In the genomic region with DNA sequence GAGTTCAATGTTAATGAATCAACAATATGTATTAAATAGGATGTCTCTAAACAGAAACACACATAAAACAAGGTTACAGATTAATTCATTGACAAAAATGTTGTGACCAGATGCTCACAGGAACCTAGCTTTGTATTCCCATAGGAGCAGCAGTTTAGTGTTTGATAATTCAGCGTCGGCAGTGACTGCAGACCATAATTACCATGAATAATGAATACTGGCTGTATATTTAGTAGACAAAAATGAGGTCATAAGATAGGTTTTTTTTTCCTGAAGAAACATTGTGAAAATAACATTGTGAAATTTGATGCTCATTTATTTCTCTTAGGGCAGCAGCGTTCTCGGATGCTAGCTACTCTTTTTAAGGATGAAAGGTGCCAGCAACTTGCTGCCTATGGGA, we compare ENCODE assay signal across 1 cellular context.
A peak's percentile ranks its signal among the peaks of the same experiment; 100 is the strongest.
TF ChIP-seq lines count a peak whose summit lies in the region.

No MANE protein-coding gene starts in this region.

TF ChIP-seq in HEK293, 187 proteins besides CTCF, POLR2A, EP300 and RAD21 (continued from another document):
- TF ChIP-seq, protein P1, sequence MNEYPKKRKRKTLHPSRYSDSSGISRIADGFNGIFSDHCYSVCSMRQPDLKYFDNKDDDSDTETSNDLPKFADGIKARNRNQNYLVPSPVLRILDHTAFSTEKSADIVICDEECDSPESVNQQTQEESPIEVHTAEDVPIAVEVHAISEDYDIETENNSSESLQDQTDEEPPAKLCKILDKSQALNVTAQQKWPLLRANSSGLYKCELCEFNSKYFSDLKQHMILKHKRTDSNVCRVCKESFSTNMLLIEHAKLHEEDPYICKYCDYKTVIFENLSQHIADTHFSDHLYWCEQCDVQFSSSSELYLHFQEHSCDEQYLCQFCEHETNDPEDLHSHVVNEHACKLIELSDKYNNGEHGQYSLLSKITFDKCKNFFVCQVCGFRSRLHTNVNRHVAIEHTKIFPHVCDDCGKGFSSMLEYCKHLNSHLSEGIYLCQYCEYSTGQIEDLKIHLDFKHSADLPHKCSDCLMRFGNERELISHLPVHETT (tag by site-specific recombination; IDR thresholded peaks at IDR 0.05) = no peak
- TF ChIP-seq, protein P2, sequence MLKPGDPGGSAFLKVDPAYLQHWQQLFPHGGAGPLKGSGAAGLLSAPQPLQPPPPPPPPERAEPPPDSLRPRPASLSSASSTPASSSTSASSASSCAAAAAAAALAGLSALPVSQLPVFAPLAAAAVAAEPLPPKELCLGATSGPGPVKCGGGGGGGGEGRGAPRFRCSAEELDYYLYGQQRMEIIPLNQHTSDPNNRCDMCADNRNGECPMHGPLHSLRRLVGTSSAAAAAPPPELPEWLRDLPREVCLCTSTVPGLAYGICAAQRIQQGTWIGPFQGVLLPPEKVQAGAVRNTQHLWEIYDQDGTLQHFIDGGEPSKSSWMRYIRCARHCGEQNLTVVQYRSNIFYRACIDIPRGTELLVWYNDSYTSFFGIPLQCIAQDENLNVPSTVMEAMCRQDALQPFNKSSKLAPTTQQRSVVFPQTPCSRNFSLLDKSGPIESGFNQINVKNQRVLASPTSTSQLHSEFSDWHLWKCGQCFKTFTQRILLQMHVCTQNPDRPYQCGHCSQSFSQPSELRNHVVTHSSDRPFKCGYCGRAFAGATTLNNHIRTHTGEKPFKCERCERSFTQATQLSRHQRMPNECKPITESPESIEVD (tag by site-specific recombination; IDR thresholded peaks at IDR 0.05) = peak; percentile 61; the same call in 1 of the 2 replicates
- TF ChIP-seq ZNF670 (tag by site-specific recombination; IDR thresholded peaks at IDR 0.05; ENCODE audit: low read depth) = no peak
- TF ChIP-seq ZNF600 (tag by site-specific recombination; IDR thresholded peaks at IDR 0.05) = no peak
- TF ChIP-seq KLF8 (tag by site-specific recombination; IDR thresholded peaks at IDR 0.05) = no peak
- TF ChIP-seq ZNF654 (tag by site-specific recombination; IDR thresholded peaks at IDR 0.05; ENCODE audit: low read depth) = no peak
- no peak for TF ChIP-seq ZNF2 (tag by site-specific recombination; IDR thresholded peaks at IDR 0.05)
- no peak for TF ChIP-seq ZIC2 (tag by site-specific recombination; IDR thresholded peaks at IDR 0.05)
- TF ChIP-seq, protein P3, sequence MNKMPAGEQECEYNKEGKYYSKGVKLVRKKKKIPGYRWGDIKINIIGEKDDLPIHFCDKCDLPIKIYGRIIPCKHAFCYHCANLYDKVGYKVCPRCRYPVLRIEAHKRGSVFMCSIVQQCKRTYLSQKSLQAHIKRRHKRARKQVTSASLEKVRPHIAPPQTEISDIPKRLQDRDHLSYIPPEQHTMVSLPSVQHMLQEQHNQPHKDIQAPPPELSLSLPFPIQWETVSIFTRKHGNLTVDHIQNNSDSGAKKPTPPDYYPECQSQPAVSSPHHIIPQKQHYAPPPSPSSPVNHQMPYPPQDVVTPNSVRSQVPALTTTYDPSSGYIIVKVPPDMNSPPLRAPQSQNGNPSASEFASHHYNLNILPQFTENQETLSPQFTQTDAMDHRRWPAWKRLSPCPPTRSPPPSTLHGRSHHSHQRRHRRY (tag by site-specific recombination; IDR thresholded peaks at IDR 0.05) = no peak
- TF ChIP-seq, protein P4, sequence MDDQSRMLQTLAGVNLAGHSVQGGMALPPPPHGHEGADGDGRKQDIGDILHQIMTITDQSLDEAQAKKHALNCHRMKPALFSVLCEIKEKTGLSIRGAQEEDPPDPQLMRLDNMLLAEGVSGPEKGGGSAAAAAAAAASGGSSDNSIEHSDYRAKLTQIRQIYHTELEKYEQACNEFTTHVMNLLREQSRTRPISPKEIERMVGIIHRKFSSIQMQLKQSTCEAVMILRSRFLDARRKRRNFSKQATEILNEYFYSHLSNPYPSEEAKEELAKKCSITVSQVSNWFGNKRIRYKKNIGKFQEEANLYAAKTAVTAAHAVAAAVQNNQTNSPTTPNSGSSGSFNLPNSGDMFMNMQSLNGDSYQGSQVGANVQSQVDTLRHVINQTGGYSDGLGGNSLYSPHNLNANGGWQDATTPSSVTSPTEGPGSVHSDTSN (CRISPR knock-in tag; IDR thresholded peaks at IDR 0.05) = no peak
- no peak for TF ChIP-seq ZNF664 (tag by site-specific recombination; IDR thresholded peaks at IDR 0.05)
TF ChIP-seq in HEK293: peak in this region for 6.
